In the genomic region with DNA sequence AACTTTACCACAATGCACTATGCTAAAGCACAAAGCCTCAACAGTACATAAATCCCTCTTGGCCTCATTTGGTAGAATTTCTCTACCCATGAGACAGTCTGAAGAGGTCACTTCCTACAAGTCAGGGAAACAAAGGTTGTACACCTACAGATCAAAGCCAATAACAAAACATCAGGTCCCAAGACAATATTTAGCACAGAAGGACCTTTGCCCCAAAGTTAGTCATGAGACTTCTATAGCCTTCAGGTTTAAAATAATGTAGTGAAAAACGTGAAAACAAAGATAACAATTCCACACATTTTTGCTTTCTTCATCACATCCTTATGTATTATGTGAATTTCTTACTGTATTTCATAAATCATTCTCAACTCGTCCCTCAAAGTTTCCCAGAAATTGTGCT, we compare ENCODE assay signal across 18 cellular contexts. TPM values are rescaled to one million over a fixed set of nuclear protein-coding genes. Genes with fewer than 3 reads are reported as not detected.
A peak's percentile ranks its signal among the peaks of the same experiment; 100 is the strongest.
DNase-seq lines count a peak whose midpoint lies in the region; ATAC-seq and TF ChIP-seq lines count a peak whose summit lies in the region.
"Had no signal": no experiment of that assay in that cellular context is flagged by ENCODE, and none has a peak within 500 bp of the region (broad histone marks: within the 10 kb centered on the region; RNA-seq: fewer than 3 reads in every experiment).

No MANE protein-coding gene starts in this region.

- H3K79me2 ChIP-seq in GM23338 (replicated peaks; ENCODE audit: insufficient read depth) = peaks cover 100% of the 10 kb centered on the region

- H3K4me3 ChIP-seq in GM23338 = no peak overlapping the region
- H3K4me3 ChIP-seq: psoas muscle had no signal

- DNase-seq in activated naive CD8-positive, alpha-beta T cell treated with anti-CD3 and anti-CD28 coated beads for 36 hours = no peak
- peak; percentile 53 for DNase-seq in amniotic epithelial cell (ENCODE audit: low read depth)
- no peak for DNase-seq in immature natural killer cell
- no peak for DNase-seq in stimulated activated naive B cell treated with anti-CD40 and anti-IgM and Interleukin-4, amounts not matched to agents 10 μg/mL and 1 μg/mL and 100 μg/mL, for 72 hours
- no peak for DNase-seq in GM23338 (ENCODE audit: low spot score)
- DNase-seq in NCI-H1092 (lab: John Stamatoyannopoulos, UW) = no peak
- DNase-seq: 8988T; activated CD4-positive, alpha-beta T cell treated with anti-CD3 and anti-CD28 coated beads for 1 hour; activated CD8-positive, alpha-beta memory T cell treated with anti-CD3 and anti-CD28 coated beads, Interleukin-2, amount 50 U/mL, for 48 hours; activated naive CD4-positive, alpha-beta T cell treated with anti-CD3 and anti-CD28 coated beads for 36 hours; GF-D8; NCI-H774; psoas muscle; stimulated activated CD4-positive, alpha-beta T cell treated with anti-CD3 and anti-CD28 coated beads, Interleukin-15, amount 100 ng/mL, for 24 hours; T-helper 2 cell had no signal

- H4K20me1 ChIP-seq in GM23338 (replicated peaks; ENCODE audit: insufficient read depth) = peaks cover 38% of the 10 kb centered on the region

- no peaks in the 10 kb centered on the region for H3K36me3 ChIP-seq in GM23338 (ENCODE audit: insufficient read depth)

- no peaks in the 10 kb centered on the region for H3K9me2 ChIP-seq in GM23338 (ENCODE audit: insufficient read depth)

- H3K27me3 Mint-ChIP-seq in activated naive CD8-positive, alpha-beta T cell = no peaks in the 10 kb centered on the region
- no peaks in the 10 kb centered on the region for H3K27me3 Mint-ChIP-seq in activated naive CD8-positive, alpha-beta T cell treated with anti-CD3 and anti-CD28 coated beads for 36 hours
- H3K27me3 Mint-ChIP-seq in immature natural killer cell (ENCODE audit: low read depth in 3 of 3) (peaks cover 0 to 9% (median 0%) of the 10 kb centered on the region in 3 donors), GM23338 (ENCODE audit: insufficient read depth, low read depth, poor library complexity) (peaks cover 2% of the 10 kb centered on the region)
- H3K27me3 Mint-ChIP-seq in stimulated activated naive B cell treated with anti-CD40 and anti-IgM and Interleukin-4, amounts not matched to agents 10 μg/mL and 1 μg/mL and 100 μg/mL, for 72 hours = no peaks in the 10 kb centered on the region

- peak overlapping the region; percentile 22 for H3K27ac Mint-ChIP-seq in activated naive CD8-positive, alpha-beta T cell
- H3K27ac Mint-ChIP-seq in activated naive CD8-positive, alpha-beta T cell treated with anti-CD3 and anti-CD28 coated beads for 36 hours = no peak overlapping the region
- H3K27ac Mint-ChIP-seq in immature natural killer cell = peak overlapping the region in 4 of 6 donors; percentile 23 to 48 (median 31)
- peak overlapping the region; percentile 73 for H3K27ac Mint-ChIP-seq in stimulated activated naive B cell treated with anti-CD40 and anti-IgM and Interleukin-4, amounts not matched to agents 10 μg/mL and 1 μg/mL and 100 μg/mL, for 72 hours
- no peak overlapping the region for H3K27ac Mint-ChIP-seq in GM23338
- H3K27ac Mint-ChIP-seq: activated naive CD4-positive, alpha-beta T cell treated with anti-CD3 and anti-CD28 coated beads for 36 hours had no signal

- H3F3A ChIP-seq in GM23338 (replicated peaks; ENCODE audit: low read depth) = no peaks in the 10 kb centered on the region

- H3K4me2 ChIP-seq in GM23338 = no peak overlapping the region

- ATAC-seq in stimulated activated naive B cell treated with anti-CD40 and anti-IgM and Interleukin-4, amounts not matched to agents 10 μg/mL and 1 μg/mL and 100 μg/mL, for 72 hours (replicated peaks) = no peak
- ATAC-seq in GM23338 (no peak), GM21619 (IDR thresholded peaks at IDR 0.05; ENCODE audit: unreplicated experiment) (no peak)
- ATAC-seq: left lobe of liver had no signal

- no peaks in the 10 kb centered on the region for H3K27me3 ChIP-seq in GM23338 (ENCODE audit: insufficient read depth)

- H2AFZ ChIP-seq in GM23338 = no peak overlapping the region

- H3K27ac ChIP-seq in GM23338 (ENCODE audit: low read depth) = no peak overlapping the region
- H3K27ac ChIP-seq: psoas muscle had no signal

- H3K36me3 Mint-ChIP-seq in activated naive CD8-positive, alpha-beta T cell = peaks cover 2% of the 10 kb centered on the region
- H3K36me3 Mint-ChIP-seq in activated naive CD8-positive, alpha-beta T cell treated with anti-CD3 and anti-CD28 coated beads for 36 hours = peaks cover 30% of the 10 kb centered on the region
- H3K36me3 Mint-ChIP-seq in immature natural killer cell (peaks cover 0 to 7% (median 0%) of the 10 kb centered on the region in 3 donors), GM23338 (ENCODE audit: low read depth) (peaks cover 7% of the 10 kb centered on the region)
- H3K36me3 Mint-ChIP-seq in stimulated activated naive B cell treated with anti-CD40 and anti-IgM and Interleukin-4, amounts not matched to agents 10 μg/mL and 1 μg/mL and 100 μg/mL, for 72 hours = peaks cover 12 to 25% of the 10 kb centered on the region in 2 donors

- H3K4me3 Mint-ChIP-seq in activated naive CD8-positive, alpha-beta T cell = no peak overlapping the region
- H3K4me3 Mint-ChIP-seq in activated naive CD8-positive, alpha-beta T cell treated with anti-CD3 and anti-CD28 coated beads for 36 hours = no peak overlapping the region
- H3K4me3 Mint-ChIP-seq in immature natural killer cell = no peak overlapping the region
- H3K4me3 Mint-ChIP-seq in stimulated activated naive B cell treated with anti-CD40 and anti-IgM and Interleukin-4, amounts not matched to agents 10 μg/mL and 1 μg/mL and 100 μg/mL, for 72 hours = no peak overlapping the region
- H3K4me3 Mint-ChIP-seq in GM23338 = no peak overlapping the region
- H3K4me3 Mint-ChIP-seq: activated naive CD4-positive, alpha-beta T cell treated with anti-CD3 and anti-CD28 coated beads for 36 hours had no signal

- H3K4me1 Mint-ChIP-seq in activated naive CD8-positive, alpha-beta T cell (ENCODE audit: low read depth) = peaks cover 59% of the 10 kb centered on the region
- H3K4me1 Mint-ChIP-seq in activated naive CD8-positive, alpha-beta T cell treated with anti-CD3 and anti-CD28 coated beads for 36 hours = peaks cover 45% of the 10 kb centered on the region
- H3K4me1 Mint-ChIP-seq in immature natural killer cell (peaks cover 62 to 78% of the 10 kb centered on the region in 2 donors), GM23338 (peaks cover 11% of the 10 kb centered on the region)
- peaks cover 21 to 39% of the 10 kb centered on the region in 2 donors for H3K4me1 Mint-ChIP-seq in stimulated activated naive B cell treated with anti-CD40 and anti-IgM and Interleukin-4, amounts not matched to agents 10 μg/mL and 1 μg/mL and 100 μg/mL, for 72 hours

- TF ChIP-seq CTCF in GM23338 (conservative IDR thresholded peaks at IDR 0.05; ENCODE audit: low read depth in 2 of 2) = no peak

- H3K4me1 ChIP-seq in GM23338 (ENCODE audit: insufficient read depth) = peaks cover 3% of the 10 kb centered on the region; the same call in 1 of the 2 replicates

- no peaks in the 10 kb centered on the region for H3K9me3 Mint-ChIP-seq in activated naive CD8-positive, alpha-beta T cell (ENCODE audit: low read depth)
- no peaks in the 10 kb centered on the region for H3K9me3 Mint-ChIP-seq in activated naive CD8-positive, alpha-beta T cell treated with anti-CD3 and anti-CD28 coated beads for 36 hours
- no peaks in the 10 kb centered on the region for H3K9me3 Mint-ChIP-seq in immature natural killer cell
- no peaks in the 10 kb centered on the region for H3K9me3 Mint-ChIP-seq in stimulated activated naive B cell treated with anti-CD40 and anti-IgM and Interleukin-4, amounts not matched to agents 10 μg/mL and 1 μg/mL and 100 μg/mL, for 72 hours
- no peaks in the 10 kb centered on the region for H3K9me3 Mint-ChIP-seq in GM23338
- H3K9me3 Mint-ChIP-seq: activated naive CD4-positive, alpha-beta T cell treated with anti-CD3 and anti-CD28 coated beads for 36 hours had no signal

TF ChIP-seq in GM23338, 12 proteins besides CTCF, POLR2A, EP300 and RAD21:
- TF ChIP-seq POLR2AphosphoS5 (IDR thresholded peaks at IDR 0.05; ENCODE audit: low read depth) = no peak
- TF ChIP-seq, protein P1, sequence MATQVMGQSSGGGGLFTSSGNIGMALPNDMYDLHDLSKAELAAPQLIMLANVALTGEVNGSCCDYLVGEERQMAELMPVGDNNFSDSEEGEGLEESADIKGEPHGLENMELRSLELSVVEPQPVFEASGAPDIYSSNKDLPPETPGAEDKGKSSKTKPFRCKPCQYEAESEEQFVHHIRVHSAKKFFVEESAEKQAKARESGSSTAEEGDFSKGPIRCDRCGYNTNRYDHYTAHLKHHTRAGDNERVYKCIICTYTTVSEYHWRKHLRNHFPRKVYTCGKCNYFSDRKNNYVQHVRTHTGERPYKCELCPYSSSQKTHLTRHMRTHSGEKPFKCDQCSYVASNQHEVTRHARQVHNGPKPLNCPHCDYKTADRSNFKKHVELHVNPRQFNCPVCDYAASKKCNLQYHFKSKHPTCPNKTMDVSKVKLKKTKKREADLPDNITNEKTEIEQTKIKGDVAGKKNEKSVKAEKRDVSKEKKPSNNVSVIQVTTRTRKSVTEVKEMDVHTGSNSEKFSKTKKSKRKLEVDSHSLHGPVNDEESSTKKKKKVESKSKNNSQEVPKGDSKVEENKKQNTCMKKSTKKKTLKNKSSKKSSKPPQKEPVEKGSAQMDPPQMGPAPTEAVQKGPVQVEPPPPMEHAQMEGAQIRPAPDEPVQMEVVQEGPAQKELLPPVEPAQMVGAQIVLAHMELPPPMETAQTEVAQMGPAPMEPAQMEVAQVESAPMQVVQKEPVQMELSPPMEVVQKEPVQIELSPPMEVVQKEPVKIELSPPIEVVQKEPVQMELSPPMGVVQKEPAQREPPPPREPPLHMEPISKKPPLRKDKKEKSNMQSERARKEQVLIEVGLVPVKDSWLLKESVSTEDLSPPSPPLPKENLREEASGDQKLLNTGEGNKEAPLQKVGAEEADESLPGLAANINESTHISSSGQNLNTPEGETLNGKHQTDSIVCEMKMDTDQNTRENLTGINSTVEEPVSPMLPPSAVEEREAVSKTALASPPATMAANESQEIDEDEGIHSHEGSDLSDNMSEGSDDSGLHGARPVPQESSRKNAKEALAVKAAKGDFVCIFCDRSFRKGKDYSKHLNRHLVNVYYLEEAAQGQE (IDR thresholded peaks at IDR 0.05; ENCODE audit: unreplicated experiment) = no peak
- no peak for TF ChIP-seq JUNB (IDR thresholded peaks at IDR 0.05; ENCODE audit: unreplicated experiment)
- no peak for TF ChIP-seq STAT1 (IDR thresholded peaks at IDR 0.05; ENCODE audit: unreplicated experiment)
- TF ChIP-seq CREB1 (CRISPR knock-in tag; IDR thresholded peaks at IDR 0.05; ENCODE audit: low read depth) = no peak
- no peak for TF ChIP-seq ZNF114 (CRISPR knock-in tag; IDR thresholded peaks at IDR 0.05)
- TF ChIP-seq ZNF331 (CRISPR knock-in tag; IDR thresholded peaks at IDR 0.05; ENCODE audit: low read depth) = no peak

RNA-seq across cellular contexts. Expression of gene AFF4, which starts 15.8 kb away (rescaled TPM):
- 10 to 100 TPM; 22.2 to 22.9 TPM for total RNA-seq in activated naive CD8-positive, alpha-beta T cell treated with anti-CD3 and anti-CD28 coated beads for 36 hours
- polyA plus RNA-seq in immature natural killer cell (10 to 100 TPM; 10.7 to 31.8 (median 11.7) TPM), GM23338 (2016; fragmentation: Nextera tagmentation; extraction: Ambion mirVana) (25.2 and 31.3 TPM in 2 replicates)
- 46.3 and 50.9 TPM in 2 replicates for total RNA-seq in GM23338 (2014; rRNA removed; shearing (Covaris generic))

Comparison
In these comparisons a context has a peak if more than half of its experiments do, and no peak if none do; other contexts are left out.
1. H3K27ac Mint-ChIP-seq: peak in activated naive CD8-positive, alpha-beta T cell (single experiment), immature natural killer cell (4 of 6) and stimulated activated naive B cell treated with anti-CD40 and anti-IgM and Interleukin-4, amounts not matched to agents 10 μg/mL and 1 μg/mL and 100 μg/mL, for 72 hours (single experiment); none in activated naive CD8-positive, alpha-beta T cell treated with anti-CD3 and anti-CD28 coated beads for 36 hours (single experiment) and GM23338 (single experiment).